8 cellular contexts compared by ENCODE assay signal in the genomic region with DNA sequence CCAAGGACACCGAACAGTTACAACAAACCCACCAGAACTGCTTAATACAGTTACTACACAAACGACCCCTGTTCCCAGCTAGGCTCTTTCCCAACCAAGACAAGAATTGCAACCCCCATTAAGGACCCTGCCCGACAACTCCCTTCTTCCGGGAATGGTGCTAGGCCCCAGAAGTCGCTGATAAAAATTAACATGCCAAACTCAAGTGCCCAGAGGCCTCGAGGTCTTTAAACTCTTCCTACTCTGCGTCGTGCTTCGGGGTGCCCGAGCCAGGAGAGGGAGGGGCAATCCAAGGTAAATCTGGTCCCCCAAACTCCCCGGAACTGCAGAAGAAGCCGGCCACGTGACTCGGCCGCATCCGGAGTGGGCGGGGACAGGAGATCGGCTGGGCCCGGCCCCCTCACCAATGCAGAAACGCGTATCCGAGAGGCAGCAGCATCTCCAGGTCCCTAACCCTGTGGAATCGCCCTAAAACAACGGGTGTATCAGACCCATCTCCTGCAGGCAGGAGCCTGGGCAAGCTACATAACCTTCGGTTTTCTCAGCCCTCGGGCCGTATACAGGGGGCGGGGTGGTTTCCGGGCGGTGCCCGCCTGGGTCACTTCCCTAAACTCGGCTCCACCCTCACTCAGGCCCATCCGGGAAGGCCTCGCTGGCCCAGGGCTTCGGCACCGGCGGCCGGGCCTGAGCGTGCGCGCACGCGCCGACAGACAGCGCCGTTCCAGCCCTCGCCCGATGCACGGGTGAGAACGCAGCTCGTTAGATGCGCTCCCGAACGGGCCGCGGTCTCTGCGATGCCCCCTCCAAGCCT. TPM values are rescaled to one million over a fixed set of nuclear protein-coding genes. Genes with fewer than 3 reads are reported as not detected.
DNase-seq lines count a peak whose midpoint lies in the region; ATAC-seq lines count a peak whose summit lies in the region.

No MANE protein-coding gene starts in this region.

- H3K4me1 ChIP-seq in NT2/D1 (ENCODE audit: insufficient read depth, insufficient read length) (peaks cover 7% of the 10 kb centered on the region), esophagus (ENCODE audit: control insufficient read depth in 2 of 2, insufficient read depth in 2 of 2, low read length in 1 of 2) (peaks cover 4 to 13% of the 10 kb centered on the region in 2 donors), muscle layer of colon (ENCODE audit: insufficient read depth, low read length) (peaks cover 34% of the 10 kb centered on the region)

- H3K4me3 ChIP-seq in NT2/D1 (ENCODE audit: insufficient read length, low read depth), result peak overlapping the region; percentile 96
- peak overlapping the region; percentile 80 to 99 for H3K4me3 ChIP-seq in esophagus (ENCODE audit: low read depth in 1 of 2, low read length in 2 of 2)
- peak overlapping the region; percentile 68 to 89 for H3K4me3 ChIP-seq in muscle layer of colon (ENCODE audit: low read depth in 1 of 2, low read length in 2 of 2)

- H3K27ac ChIP-seq in esophagus (ENCODE audit: low read depth in 2 of 2, low read length in 1 of 2) (peak overlapping the region; percentile 93 to 98), muscle layer of colon (ENCODE audit: low read depth, low read length) (peak overlapping the region; percentile 96)

- H3K36me3 ChIP-seq in NT2/D1 (ENCODE audit: insufficient read depth, insufficient read length, low read length) (peaks cover 64% of the 10 kb centered on the region), esophagus (ENCODE audit: control insufficient read depth in 2 of 2, insufficient read depth in 2 of 2, low read length in 1 of 2) (peaks cover 23 to 40% of the 10 kb centered on the region in 2 donors), muscle layer of colon (ENCODE audit: insufficient read depth, low read length) (peaks cover 45% of the 10 kb centered on the region)

- H3K27me3 ChIP-seq in NT2/D1 (ENCODE audit: insufficient read depth, insufficient read length), result no peaks in the 10 kb centered on the region
- H3K27me3 ChIP-seq in esophagus (ENCODE audit: control insufficient read depth in 1 of 2, insufficient read depth in 2 of 2, low read length in 2 of 2), result no peaks in the 10 kb centered on the region
- H3K27me3 ChIP-seq in muscle layer of colon (ENCODE audit: control insufficient read depth in 1 of 2, insufficient read depth in 2 of 2, low read length in 2 of 2), result no peaks in the 10 kb centered on the region

- ATAC-seq in HG02981 (IDR thresholded peaks at IDR 0.05; ENCODE audit: unreplicated experiment), result peak; percentile 24

- DNase-seq in NCI-H2029 (lab: John Stamatoyannopoulos, UW), result peak; percentile 64
- DNase-seq in NCI-H2029 treated with DMSO at 0.1 percent for 48 hours (lab: John Stamatoyannopoulos, UW), result no peak
- no peak for DNase-seq in NT2/D1 (ENCODE audit: low read depth, low spot score)
- DNase-seq in activated T-cell treated with anti-CD3 and anti-CD28 coated beads, Interleukin-2, amount 50 U/mL, for 1 hour, result peak; percentile 85
- DNase-seq in stimulated activated CD8-positive, alpha-beta memory T cell treated with anti-CD3 and anti-CD28 coated beads, Interleukin-4, amount 100 ng/mL, for 48 hours, result peak; percentile 87

- peaks cover 5% of the 10 kb centered on the region; the same call in 1 of the 2 replicates for H3K9me3 ChIP-seq in NT2/D1 (ENCODE audit: insufficient read depth, low read length)
- H3K9me3 ChIP-seq in esophagus (ENCODE audit: control insufficient read depth in 2 of 2, insufficient read depth in 1 of 2, low read depth in 1 of 2, low read length in 1 of 2), result no peaks in the 10 kb centered on the region
- no peaks in the 10 kb centered on the region for H3K9me3 ChIP-seq in muscle layer of colon (ENCODE audit: low read length)

- H3K9ac ChIP-seq in NT2/D1 (ENCODE audit: insufficient read length, low read depth) (peak overlapping the region; percentile 98), muscle layer of colon (ENCODE audit: low read length) (peak overlapping the region; percentile 79)

- WGBS in esophagus, 2 donors, result 1 to 2% methylated on average over 49 to 57 of the region's 57 CpGs

RNA-seq across cellular contexts. Expression of gene CFL1, which starts 1.1 kb away (rescaled TPM):
- polyA plus RNA-seq in esophagus, result 100 to 1,000 TPM; 361 to 694 TPM

RNA-seq across cellular contexts. Expression of gene MUS81, which starts 3.3 kb away (rescaled TPM):
- 10 to 100 TPM; 32.1 to 48.0 TPM for polyA plus RNA-seq in esophagus

RNA-seq across cellular contexts. Expression of gene EFEMP2, which starts 15.7 kb away (rescaled TPM):
- 10 to 100 TPM in 1 of 2 donors, 1 to 10 TPM in 1; 9.2 to 13.1 TPM for polyA plus RNA-seq in esophagus

RNA-seq across cellular contexts. Expression of gene CTSW, which starts 22.7 kb away (rescaled TPM):
- 1 to 10 TPM; 1.3 to 1.7 TPM for polyA plus RNA-seq in esophagus

RNA-seq across cellular contexts. Expression of gene SNX32, which starts 23.1 kb away (rescaled TPM):
- polyA plus RNA-seq in esophagus, result under 1 TPM; 0.15 to 0.47 TPM

Comparison
In these comparisons a context has a peak if more than half of its experiments do, and no peak if none do; other contexts are left out.
1. DNase-seq: peak in NCI-H2029 (single experiment), activated T-cell treated with anti-CD3 and anti-CD28 coated beads, Interleukin-2, amount 50 U/mL, for 1 hour (single experiment) and stimulated activated CD8-positive, alpha-beta memory T cell treated with anti-CD3 and anti-CD28 coated beads, Interleukin-4, amount 100 ng/mL, for 48 hours (single experiment); none in NCI-H2029 treated with DMSO at 0.1 percent for 48 hours (single experiment) and NT2/D1 (single experiment).
2. Peak in every context shown above with its lines, with median percentiles within 50 percentile points of each other: H3K4me3 ChIP-seq.